ENCODE assay signal across 8 cellular contexts in genomic region chr6:113856571-113857564, GRCh38. TPM values are rescaled to one million over a fixed set of nuclear protein-coding genes. Genes with fewer than 3 reads are reported as not detected.
DNase-seq lines count a peak whose midpoint lies in the region; ATAC-seq and TF ChIP-seq lines count a peak whose summit lies in the region.

TSS of gene MARCKS (plus strand) at chr6:113857345. CDS start at chr6:113857746, 401 bp downstream.

- H3K4me1 ChIP-seq in foreskin keratinocyte, result peaks cover 5% of the 10 kb centered on the region
- H3K4me1 ChIP-seq in naive thymus-derived CD4-positive, alpha-beta T cell (ENCODE audit: control insufficient read depth in 2 of 2, insufficient read depth in 2 of 2, low read length in 2 of 2), result peaks cover 18 to 40% of the 10 kb centered on the region in 2 donors

- TF ChIP-seq CTCF in foreskin keratinocyte (conservative IDR thresholded peaks at IDR 0.05), result no peak

- no peak within 1 kb of the TSS for H3K27ac Mint-ChIP-seq in activated T-helper 2 cell treated with anti-CD3 and anti-CD28 coated beads, Interferon-gamma antibody, Interleukin-2, Interleukin-4, amounts not matched to agents 10 μg/mL and 5 μg/mL and 100 μg/mL, durations not matched to agents 14 hours and 24 hours and 36 hours
- peak within 1 kb of the TSS in 3 of 9 donors; percentile 22 to 65 (median 62) for H3K27ac Mint-ChIP-seq in naive thymus-derived CD4-positive, alpha-beta T cell

- POLR2A ChIA-PET in naive thymus-derived CD4-positive, alpha-beta T cell (lab: Charles Lee), result no interaction called here

- CTCF ChIA-PET in naive thymus-derived CD4-positive, alpha-beta T cell (lab: Charles Lee), result no interaction called here

- H3K9me3 Mint-ChIP-seq in activated T-helper 2 cell treated with anti-CD3 and anti-CD28 coated beads, Interferon-gamma antibody, Interleukin-2, Interleukin-4, amounts not matched to agents 10 μg/mL and 5 μg/mL and 100 μg/mL, durations not matched to agents 14 hours and 24 hours and 36 hours, result no peaks in the 10 kb centered on the region
- peaks cover 0 to 15% (median 4%) of the 10 kb centered on the region in 11 donors for H3K9me3 Mint-ChIP-seq in naive thymus-derived CD4-positive, alpha-beta T cell

- peak; percentile 95 for DNase-seq in DMS53 (lab: John Stamatoyannopoulos, UW)
- DNase-seq in NCI-H69 (lab: John Stamatoyannopoulos, UW), result peak; percentile 93
- DNase-seq in activated T-helper 2 cell treated with anti-CD3 and anti-CD28 coated beads, Interferon-gamma antibody, Interleukin-2, Interleukin-4, amounts not matched to agents 10 μg/mL and 5 μg/mL and 100 μg/mL, durations not matched to agents 14 hours and 24 hours and 36 hours (ENCODE audit: low spot score), result peak; percentile 30
- DNase-seq in foreskin keratinocyte, result peak; percentile 71 to 86
- DNase-seq in naive thymus-derived CD4-positive, alpha-beta T cell, result peak in 6 of 9 donors; percentile 5 to 41 (median 29)
- DNase-seq in NK-92 treated with Interleukin-12 subunit alpha and Interleukin-12 subunit beta, amount 100 ng/mL, for 24 hours (lab: John Stamatoyannopoulos, UW), result no peak

- peak within 1 kb of the TSS; percentile 98 for H3K27ac ChIP-seq in foreskin keratinocyte
- H3K27ac ChIP-seq in naive thymus-derived CD4-positive, alpha-beta T cell (ENCODE audit: low read depth, low read length), result no peak within 1 kb of the TSS

- peak within 1 kb of the TSS; percentile 75 for H3K4me3 Mint-ChIP-seq in activated T-helper 2 cell treated with anti-CD3 and anti-CD28 coated beads, Interferon-gamma antibody, Interleukin-2, Interleukin-4, amounts not matched to agents 10 μg/mL and 5 μg/mL and 100 μg/mL, durations not matched to agents 14 hours and 24 hours and 36 hours (ENCODE audit: low read depth)
- no peak within 1 kb of the TSS for H3K4me3 Mint-ChIP-seq in naive thymus-derived CD4-positive, alpha-beta T cell

- ATAC-seq in GM19463 (IDR thresholded peaks at IDR 0.05; ENCODE audit: unreplicated experiment) (peak; percentile 31), HG03520 (IDR thresholded peaks at IDR 0.05; ENCODE audit: unreplicated experiment) (peak; percentile 36), foreskin keratinocyte (peak; percentile 56)
- ATAC-seq in naive thymus-derived CD4-positive, alpha-beta T cell, result peak; percentile 55

- H3K36me3 Mint-ChIP-seq in activated T-helper 2 cell treated with anti-CD3 and anti-CD28 coated beads, Interferon-gamma antibody, Interleukin-2, Interleukin-4, amounts not matched to agents 10 μg/mL and 5 μg/mL and 100 μg/mL, durations not matched to agents 14 hours and 24 hours and 36 hours (ENCODE audit: low read depth), result no peaks in the 10 kb centered on the region
- H3K36me3 Mint-ChIP-seq in naive thymus-derived CD4-positive, alpha-beta T cell, result peaks cover 0 to 8% (median 2%) of the 10 kb centered on the region in 5 donors

- no peaks in the 10 kb centered on the region for H3K9me3 ChIP-seq in naive thymus-derived CD4-positive, alpha-beta T cell (ENCODE audit: control insufficient read depth in 2 of 3, low read length in 3 of 3)

- intact Hi-C loops in activated T-helper 2 cell treated with anti-CD3 and anti-CD28 coated beads, Interferon-gamma antibody, Interleukin-2, Interleukin-4, amounts not matched to agents 10 μg/mL and 5 μg/mL and 100 μg/mL, durations not matched to agents 14 hours and 24 hours and 36 hours (cut with micrococcal nuclease), result loop anchor here (5.0 kb wide), 2 partner anchors 115 to 1075 kb away; partner anchors contain the start of gene HDAC2
- intact Hi-C loops in naive thymus-derived CD4-positive, alpha-beta T cell (cut with micrococcal nuclease), result loop anchor here (2.0 to 5.0 kb wide), 2 partner anchors 114 to 1570 kb away; partner anchors contain the start of gene HDAC2 (in 1 of the 2)

- no peaks in the 10 kb centered on the region for H3K27me3 ChIP-seq in foreskin keratinocyte
- H3K27me3 ChIP-seq in naive thymus-derived CD4-positive, alpha-beta T cell (ENCODE audit: control insufficient read depth in 2 of 2, insufficient read depth in 2 of 2, low read length in 2 of 2), result peaks cover 15 to 44% of the 10 kb centered on the region in 2 donors

- H3K27me3 Mint-ChIP-seq in activated T-helper 2 cell treated with anti-CD3 and anti-CD28 coated beads, Interferon-gamma antibody, Interleukin-2, Interleukin-4, amounts not matched to agents 10 μg/mL and 5 μg/mL and 100 μg/mL, durations not matched to agents 14 hours and 24 hours and 36 hours (ENCODE audit: low read depth), result peaks cover 42% of the 10 kb centered on the region
- H3K27me3 Mint-ChIP-seq in naive thymus-derived CD4-positive, alpha-beta T cell, result peaks cover 36 to 39% (median 38%) of the 10 kb centered on the region in 5 donors

- no peaks in the 10 kb centered on the region for H3K36me3 ChIP-seq in naive thymus-derived CD4-positive, alpha-beta T cell (ENCODE audit: control insufficient read depth in 2 of 3, insufficient read depth in 3 of 3, low read length in 3 of 3)

- peaks cover 18% of the 10 kb centered on the region for H3K4me1 Mint-ChIP-seq in activated T-helper 2 cell treated with anti-CD3 and anti-CD28 coated beads, Interferon-gamma antibody, Interleukin-2, Interleukin-4, amounts not matched to agents 10 μg/mL and 5 μg/mL and 100 μg/mL, durations not matched to agents 14 hours and 24 hours and 36 hours (ENCODE audit: low read depth)
- peaks cover 5 to 14% (median 9%) of the 10 kb centered on the region in 7 donors for H3K4me1 Mint-ChIP-seq in naive thymus-derived CD4-positive, alpha-beta T cell

- H3K4me3 ChIP-seq in naive thymus-derived CD4-positive, alpha-beta T cell (ENCODE audit: low read length), result peak within 1 kb of the TSS; percentile 64

RNA-seq across cellular contexts. Expression of gene MARCKS, which starts in this region (rescaled TPM):
- total RNA-seq in activated T-helper 2 cell treated with anti-CD3 and anti-CD28 coated beads, Interferon-gamma antibody, Interleukin-2, Interleukin-4, amounts not matched to agents 10 μg/mL and 5 μg/mL and 100 μg/mL, durations not matched to agents 14 hours and 24 hours and 36 hours, result 0.28 and 0.34 TPM in 2 replicates
- 52.6 and 57.8 TPM in 2 replicates for total RNA-seq in foreskin keratinocyte
- polyA plus RNA-seq in foreskin keratinocyte, result 33.4 and 34.2 TPM in 2 replicates
- total RNA-seq in naive thymus-derived CD4-positive, alpha-beta T cell, result 10 to 100 TPM in 1 of 5 experiments, 1 to 10 TPM in 3, under 1 TPM in 1; 0.05 to 31.6 (median 4.7) TPM
- not detected for polyA plus RNA-seq in naive thymus-derived CD4-positive, alpha-beta T cell

Comparison
In these comparisons a context has a peak if more than half of its experiments do, and no peak if none do; other contexts are left out.
1. RNA of gene MARCKS (polyA plus RNA-seq): 33.4 to 34.2 TPM in foreskin keratinocyte; not detected in naive thymus-derived CD4-positive, alpha-beta T cell; every median in the first group is over 10 times any median in the second.
2. Peak in DNase-seq in activated T-helper 2 cell treated with anti-CD3 and anti-CD28 coated beads, Interferon-gamma antibody, Interleukin-2, Interleukin-4, amounts not matched to agents 10 μg/mL and 5 μg/mL and 100 μg/mL, durations not matched to agents 14 hours and 24 hours and 36 hours; RNA of the gene not detected or under 1 TPM.
3. Peak in every context shown above with its lines, with median percentiles within 50 percentile points of each other: ATAC-seq.